ENCODE assay signal across 10 cellular contexts in genomic region chr11:17972987-17973386, GRCh38. TPM values are rescaled to one million over a fixed set of nuclear protein-coding genes. Genes with fewer than 3 reads are reported as not detected.
A peak's percentile ranks its signal among the peaks of the same experiment; 100 is the strongest.
DNase-seq lines count a peak whose midpoint lies in the region; ATAC-seq, FAIRE-seq and TF ChIP-seq lines count a peak whose summit lies in the region.
"Had no signal": no experiment of that assay in that cellular context is flagged by ENCODE, and none has a peak within 500 bp of the region (broad histone marks: within the 10 kb centered on the region; RNA-seq: fewer than 3 reads in every experiment).

No MANE protein-coding gene starts in this region.

- POLR2A ChIA-PET in RWPE1 (lab: Yijun Ruan, JAX; ENCODE audit: low non-redundant PET), result no interaction called here

- no peaks in the 10 kb centered on the region for H3K79me2 ChIP-seq in fibroblast of lung (ENCODE audit: control insufficient read depth, insufficient read depth, low read length)

- no peaks in the 10 kb centered on the region for H3K4me1 ChIP-seq in fibroblast of lung (ENCODE audit: control insufficient read depth, extremely low read depth, insufficient read depth, low read length)

- no peak for FAIRE-seq in RCC 7860 (lab: Jason Lieb, UNC)
- FAIRE-seq: GM18507 had no signal

- H3K27me3 Mint-ChIP-seq in osteocyte (ENCODE audit: unreplicated experiment), result no peaks in the 10 kb centered on the region
- H3K27me3 Mint-ChIP-seq: central memory CD8-positive, alpha-beta T cell had no signal

- no peak overlapping the region for H3K4me3 Mint-ChIP-seq in osteocyte (ENCODE audit: unreplicated experiment)
- no peak overlapping the region for H3K4me3 Mint-ChIP-seq in stimulated activated effector memory CD8-positive, alpha-beta T cell treated with anti-CD3 and anti-CD28 coated beads, Interleukin-12 subunit alpha, Interleukin-12 subunit beta, amount 100 ng/mL, for 72 hours
- H3K4me3 Mint-ChIP-seq: central memory CD8-positive, alpha-beta T cell had no signal

- DNase-seq in GM20000 (ENCODE audit: low spot score), result peak; percentile 17
- DNase-seq in RWPE1 (ENCODE audit: low spot score), result peak; percentile 86
- peak; percentile 92 to 94 for DNase-seq in fibroblast of lung (ENCODE audit: low read depth in 2 of 2)
- DNase-seq in osteocyte (ENCODE audit: extremely low spot score, unreplicated experiment), result no peak
- no peak for DNase-seq in RCC 7860 (ENCODE audit: low spot score)
- DNase-seq in stimulated activated effector memory CD8-positive, alpha-beta T cell treated with anti-CD3 and anti-CD28 coated beads, Interleukin-12 subunit alpha, Interleukin-12 subunit beta, amount 100 ng/mL, for 72 hours (ENCODE audit: low spot score in 2 of 2), result no peak

- no peaks in the 10 kb centered on the region for H3K9me3 ChIP-seq in fibroblast of lung (ENCODE audit: control insufficient read depth, insufficient read depth, low read depth, low read length)

- H4K20me1 ChIP-seq in fibroblast of lung (ENCODE audit: control insufficient read depth, extremely low read depth, insufficient read depth, low read length), result no peaks in the 10 kb centered on the region

- peaks cover 4% of the 10 kb centered on the region for H3K9me3 Mint-ChIP-seq in osteocyte (ENCODE audit: unreplicated experiment)
- H3K9me3 Mint-ChIP-seq in stimulated activated effector memory CD8-positive, alpha-beta T cell treated with anti-CD3 and anti-CD28 coated beads, Interleukin-12 subunit alpha, Interleukin-12 subunit beta, amount 100 ng/mL, for 72 hours, result no peaks in the 10 kb centered on the region

- no peaks in the 10 kb centered on the region for H3K36me3 ChIP-seq in fibroblast of lung (ENCODE audit: control insufficient read depth, insufficient read depth, low read length)

- peaks cover 14% of the 10 kb centered on the region for H3K36me3 Mint-ChIP-seq in osteocyte (ENCODE audit: unreplicated experiment)
- peaks cover 27% of the 10 kb centered on the region for H3K36me3 Mint-ChIP-seq in stimulated activated effector memory CD8-positive, alpha-beta T cell treated with anti-CD3 and anti-CD28 coated beads, Interleukin-12 subunit alpha, Interleukin-12 subunit beta, amount 100 ng/mL, for 72 hours

- no peaks in the 10 kb centered on the region for H3K27me3 ChIP-seq in fibroblast of lung (ENCODE audit: control insufficient read depth, insufficient read depth, low read length)

- ATAC-seq in stimulated activated effector memory CD8-positive, alpha-beta T cell treated with anti-CD3 and anti-CD28 coated beads, Interleukin-12 subunit alpha, Interleukin-12 subunit beta, amount 100 ng/mL, for 72 hours, result no peak
- ATAC-seq in GM21619 (IDR thresholded peaks at IDR 0.05; ENCODE audit: unreplicated experiment), result no peak

- H3K27ac ChIP-seq in 22Rv1 (no peak overlapping the region), RWPE1 (peak overlapping the region; percentile 29), fibroblast of lung (ENCODE audit: insufficient read depth, low read length) (no peak overlapping the region)

- no peak overlapping the region for H2AFZ ChIP-seq in fibroblast of lung (ENCODE audit: low read length)

- H3K27ac Mint-ChIP-seq in osteocyte (ENCODE audit: unreplicated experiment), result no peak overlapping the region
- no peak overlapping the region for H3K27ac Mint-ChIP-seq in stimulated activated effector memory CD8-positive, alpha-beta T cell treated with anti-CD3 and anti-CD28 coated beads, Interleukin-12 subunit alpha, Interleukin-12 subunit beta, amount 100 ng/mL, for 72 hours

- H3K4me1 Mint-ChIP-seq in osteocyte (ENCODE audit: unreplicated experiment), result no peaks in the 10 kb centered on the region
- H3K4me1 Mint-ChIP-seq in stimulated activated effector memory CD8-positive, alpha-beta T cell treated with anti-CD3 and anti-CD28 coated beads, Interleukin-12 subunit alpha, Interleukin-12 subunit beta, amount 100 ng/mL, for 72 hours, result no peaks in the 10 kb centered on the region

- CTCF ChIA-PET in RWPE1 (lab: Yijun Ruan, JAX), result interaction anchor here (0.6 to 2.4 kb wide), 13 partner anchors 148 to 374 kb away, joined by 3 to 49 read pairs (median 5); partner anchors contain the start of gene KCNC1

- no peak overlapping the region for H3K4me2 ChIP-seq in fibroblast of lung (ENCODE audit: extremely low read depth, insufficient read depth, low read length)

- peak; percentile 60 for TF ChIP-seq CTCF in 22Rv1 (IDR thresholded peaks at IDR 0.05)
- no peak for TF ChIP-seq CTCF in GM20000 (IDR thresholded peaks at IDR 0.05; ENCODE audit: extremely low read depth, missing control alignments)
- TF ChIP-seq CTCF in RWPE1 (conservative IDR thresholded peaks at IDR 0.05; ENCODE audit: low read depth), result peak; percentile 82
- peak; percentile 97 to 98 for TF ChIP-seq CTCF in fibroblast of lung (conservative IDR thresholded peaks at IDR 0.05 in 1 of 2, IDR thresholded peaks at IDR 0.05 in 1 of 2; ENCODE audit: low read depth in 1 of 2, low read length in 2 of 2)
- peak; percentile 73 for TF ChIP-seq CTCF in osteocyte (IDR thresholded peaks at IDR 0.05)

- no peak overlapping the region for H3K4me3 ChIP-seq in fibroblast of lung (replicated peaks in 1 of 4; ENCODE audit: control extremely low read depth in 1 of 4, insufficient read depth in 1 of 4, low read depth in 3 of 4, low read length in 4 of 4)

- no peak overlapping the region for H3K9ac ChIP-seq in fibroblast of lung (ENCODE audit: insufficient read depth, low read length)

RNA-seq across cellular contexts. Expression of gene SERGEF, which starts 39.9 kb away (rescaled TPM):
- total RNA-seq in fibroblast of lung (32.9 and 38.5 TPM in 2 replicates), osteocyte (24.0 and 27.1 TPM in 2 replicates)
- polyA plus RNA-seq in fibroblast of lung, result 14.5 TPM in 2 replicates
- polyA plus RNA-seq in fibroblast of lung (2012), result 19.4 and 23.7 TPM in 2 replicates
- 8.3 and 17.9 TPM in 2 replicates for polyA minus RNA-seq in fibroblast of lung (ENCODE audit: low replicate concordance)

Comparison
In these comparisons a context has a peak if more than half of its experiments do, and no peak if none do; other contexts are left out.
1. DNase-seq: peak in GM20000 (single experiment), RWPE1 (single experiment) and fibroblast of lung (2 of 2); none in osteocyte (single experiment), RCC 7860 (single experiment) and stimulated activated effector memory CD8-positive, alpha-beta T cell treated with anti-CD3 and anti-CD28 coated beads, Interleukin-12 subunit alpha, Interleukin-12 subunit beta, amount 100 ng/mL, for 72 hours (0 of 2).